13 cellular contexts compared by ENCODE assay signal in the genomic region with DNA sequence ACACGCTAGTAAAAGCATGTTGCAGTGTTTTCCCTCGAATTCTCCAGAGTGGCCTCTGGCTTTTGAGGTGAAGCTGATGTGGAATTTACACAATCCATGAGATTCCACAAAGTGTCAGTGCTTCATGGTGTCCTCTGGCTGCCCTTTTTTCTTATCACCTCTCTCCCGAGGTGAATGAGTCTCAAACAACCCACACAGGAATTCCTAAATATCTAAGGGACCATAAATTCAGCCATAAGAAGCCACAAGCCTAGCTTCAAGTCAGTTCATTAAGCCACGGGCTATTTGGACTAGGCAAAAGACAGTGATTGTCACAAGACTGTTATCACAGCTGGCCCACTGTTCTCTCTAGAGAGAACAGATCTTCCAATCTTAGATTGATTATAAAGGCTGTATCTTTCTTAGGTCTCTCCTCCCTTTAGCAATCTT. TPM values are rescaled to one million over a fixed set of nuclear protein-coding genes. Genes with fewer than 3 reads are reported as not detected.
DNase-seq lines count a peak whose midpoint lies in the region; ATAC-seq and TF ChIP-seq lines count a peak whose summit lies in the region.
"Had no signal": no experiment of that assay in that cellular context is flagged by ENCODE, and none has a peak within 500 bp of the region (broad histone marks: within the 10 kb centered on the region; RNA-seq: fewer than 3 reads in every experiment).

No MANE protein-coding gene starts in this region.

- H3K27me3 ChIP-seq in PC-3 (ENCODE audit: low read length) (no peaks in the 10 kb centered on the region), sigmoid colon (no peaks in the 10 kb centered on the region)

- CTCF ChIA-PET in PC-3 (lab: Charles Lee) = no interaction called here

- no peaks in the 10 kb centered on the region for H3K9me2 ChIP-seq in PC-3 (replicated peaks; ENCODE audit: low read length)

- ATAC-seq in PC-3 (no peak), GM21526 (IDR thresholded peaks at IDR 0.05; ENCODE audit: low FRiP score, unreplicated experiment) (no peak)
- ATAC-seq: GM23338, left lobe of liver had no signal

- DNase-seq in AG09309 (ENCODE audit: low read depth) (peak; percentile 51), GF-D8 (lab: John Stamatoyannopoulos, UW) (peak; percentile 32), astrocyte of the spinal cord (ENCODE audit: low read depth, low spot score) (peak; percentile 37), myocyte (ENCODE audit: low read depth) (peak; percentile 22), PC-3 (no peak), sigmoid colon (no peak)
- DNase-seq in stimulated activated naive CD4-positive, alpha-beta T cell treated with Interleukin-2 at 50 U/mL for 16 hours (lab: John Stamatoyannopoulos, UW) = no peak
- DNase-seq: activated CD4-positive, CD25-positive, alpha-beta regulatory T cell treated with anti-CD3 and anti-CD28 coated beads, Interleukin-2, amount 50 U/mL, for 72 hours; NCI-H1105; stimulated activated CD4-positive, alpha-beta T cell treated with anti-CD3 and anti-CD28 coated beads, Interleukin-12 subunit alpha, Interleukin-12 subunit beta, amount 100 ng/mL, for 4 hours had no signal

- TF ChIP-seq EP300 in sigmoid colon (IDR thresholded peaks at IDR 0.05) = no peak

- no peak for TF ChIP-seq POLR2A in sigmoid colon (IDR thresholded peaks at IDR 0.05)

- in situ Hi-C loops in astrocyte of the spinal cord (cut with HindIII; ENCODE audit: low sequenced_read_pairs) = no loop called here

- POLR2A ChIA-PET in PC-3 (lab: Charles Lee; ENCODE audit: unreplicated experiment) = interaction anchor here (0.6 kb wide), 1 partner anchor 123 kb away, joined by 3 read pairs; no protein-coding TSS in a partner anchor

- peaks cover 4% of the 10 kb centered on the region; the same call in 1 of the 2 replicates for H3K79me2 ChIP-seq in PC-3 (ENCODE audit: low read length)

- no TSS peak for BruUV-seq in PC-3 (replicated peaks; lab: Mats Ljungman, UMichigan)

- 45 to 55% methylated on average over 4 of the region's 4 CpGs for WGBS in sigmoid colon, 2 donors

- no peak overlapping the region for H3K9ac ChIP-seq in PC-3 (ENCODE audit: low read length)

- no peak overlapping the region for H3K4me2 ChIP-seq in PC-3 (ENCODE audit: low read length)
- H3K4me2 ChIP-seq: GM23338 had no signal

- H3F3A ChIP-seq in PC-3 (ENCODE audit: low read length, unreplicated experiment) = no peaks in the 10 kb centered on the region

- no peaks in the 10 kb centered on the region for H3K9me3 ChIP-seq in PC-3 (ENCODE audit: low read length)
- H3K9me3 ChIP-seq in sigmoid colon = no peaks in the 10 kb centered on the region

- no peak overlapping the region for H2AFZ ChIP-seq in PC-3 (ENCODE audit: low read length)
- H2AFZ ChIP-seq: GM23338 had no signal

- TF ChIP-seq CTCF in AG09309 (IDR thresholded peaks at IDR 0.05; ENCODE audit: control insufficient read depth, insufficient read depth, low read depth, low read length, missing control alignments) (no peak), astrocyte of the spinal cord (IDR thresholded peaks at IDR 0.05; ENCODE audit: low read depth, low read length) (no peak), PC-3 (conservative IDR thresholded peaks at IDR 0.05; ENCODE audit: low read depth, low read length) (no peak), sigmoid colon (IDR thresholded peaks at IDR 0.05) (no peak)

- H3K36me3 ChIP-seq in PC-3 (ENCODE audit: low read depth, low read length) = no peaks in the 10 kb centered on the region
- no peaks in the 10 kb centered on the region for H3K36me3 ChIP-seq in sigmoid colon

- H3K27ac ChIP-seq in PC-3 (ENCODE audit: low read length) (no peak overlapping the region), sigmoid colon (no peak overlapping the region)

- intact Hi-C loops in PC-3 (cut with micrococcal nuclease) (loop anchor here (10.0 kb wide), 1 partner anchor 235 kb away; no protein-coding TSS in a partner anchor), sigmoid colon (cut with DNase I) (loop anchor here (10.0 kb wide), 1 partner anchor 225 kb away; no protein-coding TSS in a partner anchor)

- H3K4me1 ChIP-seq in PC-3 (ENCODE audit: insufficient read depth, low read length) (peaks cover 6% of the 10 kb centered on the region), sigmoid colon (peaks cover 0 to 17% (median 6%) of the 10 kb centered on the region in 4 donors)

- H4K20me1 ChIP-seq in PC-3 (ENCODE audit: low read length) = no peaks in the 10 kb centered on the region

- no peak overlapping the region for H3K4me3 ChIP-seq in AG09309 (ENCODE audit: control insufficient read depth, low read depth, low read length)
- H3K4me3 ChIP-seq in astrocyte of the spinal cord (ENCODE audit: low read depth, low read length) = no peak overlapping the region
- no peak overlapping the region for H3K4me3 ChIP-seq in PC-3 (ENCODE audit: low read length)
- H3K4me3 ChIP-seq in sigmoid colon = no peak overlapping the region
- H3K4me3 ChIP-seq: GM23338 had no signal

RNA-seq across cellular contexts. Expression of gene NEMP2, which starts 4.3 kb away (rescaled TPM):
- total RNA-seq in myocyte (2.0 and 4.7 TPM in 2 replicates), PC-3 (2014; rRNA removed) (2.5 and 3.8 TPM in 2 replicates), sigmoid colon (1 to 10 TPM; 3.1 to 6.8 (median 4.7) TPM)
- 3.6 TPM for polyA plus RNA-seq in myocyte (2012)
- polyA plus RNA-seq in sigmoid colon = 1 to 10 TPM in 1 of 3 donors, under 1 TPM in 2; 0.23 to 2.4 (median 0.60) TPM

Comparison
In these comparisons a context has a peak if more than half of its experiments do, and no peak if none do; other contexts are left out.
1. DNase-seq: peak in AG09309 (single experiment), GF-D8 (single experiment), astrocyte of the spinal cord (single experiment) and myocyte (single experiment); none in PC-3 (single experiment), sigmoid colon (single experiment) and stimulated activated naive CD4-positive, alpha-beta T cell treated with Interleukin-2 at 50 U/mL for 16 hours (single experiment).